Comparison of ENCODE assay signal across 17 cellular contexts in genomic region chr22:28021116-28021997, GRCh38.
A peak's percentile ranks its signal among the peaks of the same experiment; 100 is the strongest.
DNase-seq lines count a peak whose midpoint lies in the region; ATAC-seq and TF ChIP-seq lines count a peak whose summit lies in the region.
"Had no signal": no experiment of that assay in that cellular context is flagged by ENCODE, and none has a peak within 500 bp of the region (broad histone marks: within the 10 kb centered on the region; RNA-seq: fewer than 3 reads in every experiment).

No MANE protein-coding gene starts in this region.

- intact Hi-C loops in Right ventricle myocardium inferior (cut with DNase I) (loop anchor here (1.0 to 10.0 kb wide), 3 partner anchors 29 to 803 kb away; no protein-coding TSS in a partner anchor), dorsolateral prefrontal cortex (cut with DNase I) (loop anchor here (2.0 to 10.0 kb wide), 3 partner anchors 573 to 813 kb away; no protein-coding TSS in a partner anchor), upper lobe of right lung (cut with DNase I) (no loop called here)

- H3K27ac ChIP-seq in cardiac muscle cell: peak overlapping the region; percentile 59
- peak overlapping the region in 44 of 59 donors; percentile 11 to 83 (median 54) for H3K27ac ChIP-seq in dorsolateral prefrontal cortex
- H3K27ac ChIP-seq in upper lobe of right lung: no peak overlapping the region
- H3K27ac ChIP-seq: HL-60, prostate gland, tibial nerve had no signal

- DNase-seq in cardiac muscle cell (ENCODE audit: low read depth in 1 of 2, low spot score in 1 of 2) (no peak), Right ventricle myocardium inferior (ENCODE audit: missing footprints) (no peak), dorsolateral prefrontal cortex (peak in 5 of 10 donors; percentile 24 to 59 (median 44)), occipital lobe (lab: John Stamatoyannopoulos, UW) (peak; percentile 22), upper lobe of right lung (peak; percentile 33), NCI-H510A treated with DMSO at 0.1 percent for 48 hours (lab: John Stamatoyannopoulos, UW) (no peak), NAMALWA (ENCODE audit: low spot score) (no peak), NCI-H1105 treated with DMSO at 0.1 percent for 48 hours (lab: John Stamatoyannopoulos, UW) (no peak)
- DNase-seq: activated naive CD8-positive, alpha-beta T cell treated with anti-CD3 and anti-CD28 coated beads, Interleukin-2, amount 50 U/mL, for 24 hours; COR-L47; HFFc6; Kasumi-1; NCI-H1436; SW 1271 had no signal

- ATAC-seq in Right ventricle myocardium inferior: no peak
- no peak for ATAC-seq in upper lobe of right lung
- ATAC-seq: activated naive CD8-positive, alpha-beta T cell treated with anti-CD3 and anti-CD28 coated beads, Interleukin-2, amount 50 U/mL, for 24 hours had no signal

- no peaks in the 10 kb centered on the region for H3K27me3 ChIP-seq in cardiac muscle cell
- H3K27me3 ChIP-seq in dorsolateral prefrontal cortex: no peaks in the 10 kb centered on the region
- H3K27me3 ChIP-seq in upper lobe of right lung: no peaks in the 10 kb centered on the region
- H3K27me3 ChIP-seq: tibial nerve had no signal

- TF ChIP-seq CTCF in cardiac muscle cell (IDR thresholded peaks at IDR 0.05; ENCODE audit: low read depth, low read length) (no peak), dorsolateral prefrontal cortex (IDR thresholded peaks at IDR 0.05 in 54 of 56, conservative IDR thresholded peaks at IDR 0.05 in 2 of 56; ENCODE audit: low read depth in 1 of 56, partially characterized antibody in 56 of 56) (no peak), upper lobe of right lung (IDR thresholded peaks at IDR 0.05) (no peak)

- peaks cover 19% of the 10 kb centered on the region for H3K4me1 ChIP-seq in cardiac muscle cell (ENCODE audit: low read depth)
- peaks cover 10% of the 10 kb centered on the region for H3K4me1 ChIP-seq in upper lobe of right lung
- H3K4me1 ChIP-seq: prostate gland had no signal

- H3K4me3 ChIP-seq in cardiac muscle cell (no peak overlapping the region), dorsolateral prefrontal cortex (peak overlapping the region in 3 of 59 donors; percentile 4 to 38 (median 25)), upper lobe of right lung (no peak overlapping the region)
- H3K4me3 ChIP-seq: prostate gland had no signal

- H3K36me3 ChIP-seq in cardiac muscle cell: no peaks in the 10 kb centered on the region
- H3K36me3 ChIP-seq in upper lobe of right lung: no peaks in the 10 kb centered on the region
- H3K36me3 ChIP-seq: prostate gland had no signal

- H3K9me3 ChIP-seq in cardiac muscle cell (ENCODE audit: low read depth): no peaks in the 10 kb centered on the region
- no peaks in the 10 kb centered on the region for H3K9me3 ChIP-seq in upper lobe of right lung
- H3K9me3 ChIP-seq: prostate gland, tibial nerve had no signal

Comparison
In these comparisons a context has a peak if more than half of its experiments do, and no peak if none do; other contexts are left out.
1. DNase-seq: peak in occipital lobe (single experiment) and upper lobe of right lung (single experiment); none in cardiac muscle cell (0 of 2), Right ventricle myocardium inferior (single experiment), NCI-H510A treated with DMSO at 0.1 percent for 48 hours (single experiment), NAMALWA (single experiment) and NCI-H1105 treated with DMSO at 0.1 percent for 48 hours (single experiment).